ENCODE assay signal across 1 cellular context in the genomic region with DNA sequence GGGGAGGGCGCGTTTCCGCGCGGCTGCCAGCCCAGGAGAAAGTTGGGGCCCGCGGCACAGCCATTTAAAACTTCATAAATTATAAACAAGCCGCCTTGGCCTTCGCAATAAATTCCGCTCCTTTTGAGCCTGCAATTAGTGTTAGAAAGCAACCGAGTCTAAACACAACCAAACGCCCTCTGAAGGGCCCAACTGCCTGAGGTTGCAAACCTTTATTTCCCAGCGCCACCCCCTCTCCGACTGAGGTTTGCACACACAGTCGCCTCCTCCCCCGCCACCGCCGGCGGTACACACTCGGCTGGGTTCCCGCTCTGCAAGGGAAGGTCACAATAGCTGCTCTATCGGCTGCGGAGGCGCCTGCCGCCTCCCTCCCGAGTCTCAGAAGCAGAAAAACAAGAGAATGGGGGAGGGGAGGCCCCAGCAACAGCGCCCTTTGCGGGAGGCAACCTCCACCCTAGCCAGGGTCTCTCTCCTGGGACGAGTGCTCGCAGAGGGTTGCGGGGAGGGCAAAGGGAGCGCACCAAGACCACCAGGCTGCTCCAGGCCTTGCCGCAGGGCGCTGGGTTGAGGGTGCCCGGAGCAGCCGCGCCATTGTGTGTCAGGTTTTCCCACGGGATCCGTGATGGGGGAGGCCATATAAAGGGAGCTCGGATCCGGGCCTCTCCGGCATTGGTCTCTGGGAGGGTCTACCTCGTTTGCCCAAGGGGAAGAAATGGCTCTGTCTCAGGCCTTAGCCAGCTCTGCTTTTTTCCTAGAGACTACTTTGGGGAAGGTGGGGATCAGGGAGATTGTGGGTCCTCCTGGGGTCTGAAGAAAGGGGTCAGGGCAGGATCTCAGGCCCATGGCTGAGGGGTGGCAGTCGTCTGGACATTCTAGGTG.
TF ChIP-seq lines count a peak whose summit lies in the region.

No MANE protein-coding gene starts in this region.

TF ChIP-seq in WTC11, 78 proteins besides CTCF, POLR2A, EP300 and RAD21 (continued from another document):
- TF ChIP-seq, protein P1, sequence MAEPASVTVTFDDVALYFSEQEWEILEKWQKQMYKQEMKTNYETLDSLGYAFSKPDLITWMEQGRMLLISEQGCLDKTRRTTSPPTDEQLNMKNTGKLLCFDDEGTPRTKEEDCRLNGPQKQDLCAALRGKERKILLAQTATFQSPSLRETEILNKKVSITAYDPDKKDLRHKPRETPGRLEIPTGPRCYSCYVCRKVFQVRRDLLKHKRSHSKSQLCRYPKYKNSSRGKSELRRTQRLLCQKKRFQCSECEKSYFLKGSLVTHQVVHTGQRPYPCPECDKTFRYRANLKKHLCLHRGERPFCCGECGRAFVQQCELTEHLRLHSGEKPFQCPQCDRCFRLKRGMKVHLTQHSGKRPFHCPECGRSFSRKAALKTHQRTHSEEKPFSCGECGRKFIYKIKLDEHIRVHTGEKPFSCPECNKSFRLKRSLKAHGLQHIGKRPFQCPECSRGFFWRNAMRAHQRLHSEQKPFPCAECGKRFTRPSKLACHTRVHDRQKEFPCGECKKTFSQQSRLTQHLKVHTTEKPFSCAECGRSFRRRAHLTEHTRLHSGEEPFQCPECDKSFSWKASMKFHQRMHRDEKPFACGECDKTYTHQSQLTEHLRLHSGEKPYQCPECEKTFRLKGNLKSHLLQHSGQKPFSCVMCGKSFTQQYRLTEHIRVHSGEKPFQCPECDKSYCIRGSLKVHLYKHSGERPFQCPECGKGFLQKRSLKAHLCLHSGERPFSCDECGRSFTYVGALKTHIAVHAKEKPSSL (CRISPR knock-in tag; conservative IDR thresholded peaks at IDR 0.05), result no peak
- TF ChIP-seq, protein P2, sequence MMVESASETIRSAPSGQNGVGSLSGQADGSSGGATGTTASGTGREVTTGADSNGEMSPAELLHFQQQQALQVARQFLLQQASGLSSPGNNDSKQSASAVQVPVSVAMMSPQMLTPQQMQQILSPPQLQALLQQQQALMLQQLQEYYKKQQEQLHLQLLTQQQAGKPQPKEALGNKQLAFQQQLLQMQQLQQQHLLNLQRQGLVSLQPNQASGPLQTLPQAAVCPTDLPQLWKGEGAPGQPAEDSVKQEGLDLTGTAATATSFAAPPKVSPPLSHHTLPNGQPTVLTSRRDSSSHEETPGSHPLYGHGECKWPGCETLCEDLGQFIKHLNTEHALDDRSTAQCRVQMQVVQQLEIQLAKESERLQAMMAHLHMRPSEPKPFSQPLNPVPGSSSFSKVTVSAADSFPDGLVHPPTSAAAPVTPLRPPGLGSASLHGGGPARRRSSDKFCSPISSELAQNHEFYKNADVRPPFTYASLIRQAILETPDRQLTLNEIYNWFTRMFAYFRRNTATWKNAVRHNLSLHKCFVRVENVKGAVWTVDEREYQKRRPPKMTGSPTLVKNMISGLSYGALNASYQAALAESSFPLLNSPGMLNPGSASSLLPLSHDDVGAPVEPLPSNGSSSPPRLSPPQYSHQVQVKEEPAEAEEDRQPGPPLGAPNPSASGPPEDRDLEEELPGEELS (CRISPR knock-in tag; IDR thresholded peaks at IDR 0.05), result no peak
- TF ChIP-seq ZNF396 (CRISPR knock-in tag; IDR thresholded peaks at IDR 0.05; ENCODE audit: borderline replicate concordance) (no peak), ZNF121 (CRISPR knock-in tag; IDR thresholded peaks at IDR 0.05) (no peak)
